ENCODE assay signal across 19 cellular contexts in genomic region chr14:26987734-26988363, GRCh38.
DNase-seq lines count a peak whose midpoint lies in the region; FAIRE-seq and TF ChIP-seq lines count a peak whose summit lies in the region.
"Had no signal": no experiment of that assay in that cellular context is flagged by ENCODE, and none has a peak within 500 bp of the region (broad histone marks: within the 10 kb centered on the region; RNA-seq: fewer than 3 reads in every experiment).

No MANE protein-coding gene starts in this region.

- FAIRE-seq in HTR-8/SVneo (lab: Jason Lieb, UNC), result peak; percentile 71
- FAIRE-seq in kidney (lab: Jason Lieb, UNC), result no peak
- no peak for FAIRE-seq in GM12891 (lab: Jason Lieb, UNC)
- FAIRE-seq: G401.6, GM18507, RCC 7860 had no signal

- CTCF ChIA-PET in PC-9 (lab: Charles Lee), result no interaction called here

- 0 out of 2 replicates have a peak overlapping the region, but pooled peaks have one; percentile 58 for H2AFZ ChIP-seq in PC-9

- H3K79me2 ChIP-seq in PC-9 (ENCODE audit: low read depth), result no peaks in the 10 kb centered on the region

- H3K9me3 ChIP-seq in PC-9 (ENCODE audit: insufficient read depth, low read depth) (no peaks in the 10 kb centered on the region), kidney (ENCODE audit: control insufficient read depth in 1 of 2, low read length in 2 of 2) (no peaks in the 10 kb centered on the region)
- H3K9me3 ChIP-seq: MG63 had no signal

- POLR2A ChIA-PET in PC-9 (lab: Charles Lee; ENCODE audit: unreplicated experiment), result no interaction called here

- BruUV-seq in PC-9 (replicated peaks; lab: Mats Ljungman, UMichigan), result no TSS peak

- no peak overlapping the region for H3K27ac ChIP-seq in PC-9
- no peak overlapping the region for H3K27ac ChIP-seq in kidney (ENCODE audit: low read depth in 2 of 2, low read length in 2 of 2)

- intact Hi-C loops in PC-9 (cut with micrococcal nuclease; ENCODE audit: unreplicated experiment), result no loop called here
- intact Hi-C loops in kidney (cut with DNase I), result no loop called here

- H3F3A ChIP-seq in PC-9 (ENCODE audit: insufficient read depth, low read depth), result no peaks in the 10 kb centered on the region

- no peak for TF ChIP-seq CTCF in PC-9 (conservative IDR thresholded peaks at IDR 0.05)
- TF ChIP-seq CTCF in kidney (IDR thresholded peaks at IDR 0.05; ENCODE audit: borderline replicate concordance, extremely low read depth, insufficient read depth), result no peak

- no peaks in the 10 kb centered on the region for H3K27me3 ChIP-seq in PC-9 (ENCODE audit: insufficient read depth, low read depth)
- H3K27me3 ChIP-seq: MG63 had no signal

- no peak for TF ChIP-seq POLR2A in GM12891 (IDR thresholded peaks at IDR 0.05; ENCODE audit: low read depth, low read length)

- no peaks in the 10 kb centered on the region for H4K20me1 ChIP-seq in PC-9 (ENCODE audit: insufficient read depth)

- DNase-seq in HTR-8/SVneo (ENCODE audit: insufficient read length, low spot score) (no peak), PC-9 (no peak), kidney (no peak), renal cortical epithelial cell (ENCODE audit: low read depth) (peak; percentile 28), HUDEP-2 (lab: John Stamatoyannopoulos, UW; ENCODE audit: unreplicated experiment in 76 of 76) (no peak), GM12891 (ENCODE audit: insufficient read length, low spot score) (no peak)
- DNase-seq in activated CD8-positive, alpha-beta memory T cell treated with anti-CD3 and anti-CD28 coated beads, Interleukin-2, amount 50 U/mL, for 48 hours, result no peak
- DNase-seq: AML-193; CD8-positive, alpha-beta memory T cell; MG63; NCI-H1092; NCI-H1436; NCI-H187 treated with DMSO at 0.1 percent for 48 hours; NCI-H2227 treated with DMSO at 0.1 percent for 48 hours; NCI-H510A; NK-92 treated with Interleukin-12 subunit alpha and Interleukin-12 subunit beta, amount 100 ng/mL, for 24 hours had no signal

- no peak overlapping the region for H3K9ac ChIP-seq in kidney (ENCODE audit: low read length in 2 of 2)

- H3K9me2 ChIP-seq in PC-9 (ENCODE audit: insufficient read depth), result no peaks in the 10 kb centered on the region

- no peaks in the 10 kb centered on the region for H3K4me1 ChIP-seq in PC-9 (replicated peaks; ENCODE audit: insufficient read depth)
- no peaks in the 10 kb centered on the region for H3K4me1 ChIP-seq in kidney (ENCODE audit: control insufficient read depth in 1 of 2, insufficient read depth in 1 of 2, low read depth in 1 of 2, low read length in 2 of 2)

- H3K36me3 ChIP-seq in PC-9 (ENCODE audit: low read depth) (no peaks in the 10 kb centered on the region), kidney (ENCODE audit: control insufficient read depth in 1 of 2, insufficient read depth in 2 of 2, low read length in 2 of 2) (no peaks in the 10 kb centered on the region)
- H3K36me3 ChIP-seq: MG63 had no signal

- no peak overlapping the region for H3K4me2 ChIP-seq in PC-9

- no peak overlapping the region for H3K4me3 ChIP-seq in PC-9
- peak overlapping the region; percentile 21 to 38 for H3K4me3 ChIP-seq in kidney (ENCODE audit: low read length in 2 of 2)
- H3K4me3 ChIP-seq: MG63 had no signal

TF ChIP-seq in GM12891, 5 proteins besides CTCF, POLR2A, EP300 and RAD21:
- TF ChIP-seq POU2F2 (IDR thresholded peaks at IDR 0.05; ENCODE audit: low read depth, low read length), result no peak
- no peak for TF ChIP-seq POLR2AphosphoS5 (IDR thresholded peaks at IDR 0.05; ENCODE audit: low read depth, low read length)
- no peak for TF ChIP-seq PAX5 (IDR thresholded peaks at IDR 0.05; ENCODE audit: insufficient read depth, low read length, severe bottlenecking)
- no peak for TF ChIP-seq SPI1 (IDR thresholded peaks at IDR 0.05; ENCODE audit: low read depth, low read length)
